In genomic region chr6:26251354-26252081, GRCh38 we compare ENCODE assay signal across 8 cellular contexts.
A peak's percentile ranks its signal among the peaks of the same experiment; 100 is the strongest.
DNase-seq lines count a peak whose midpoint lies in the region; ATAC-seq and TF ChIP-seq lines count a peak whose summit lies in the region.

No MANE protein-coding gene starts in this region.

- peak; percentile 98 for DNase-seq in NCI-H2227 treated with DMSO at 0.1 percent for 48 hours (lab: John Stamatoyannopoulos, UW)
- peak; percentile 94 for DNase-seq in activated CD4-positive, alpha-beta T cell treated with anti-CD3 and anti-CD28 coated beads, Interleukin-2, amount 10 ng/mL, durations not matched to agents 24 days and 14 days
- DNase-seq in effector CD4-positive, alpha-beta T cell, result peak; percentile 36
- DNase-seq in lung (ENCODE audit: low spot score), result no peak
- peak; percentile 72 for DNase-seq in stimulated activated naive B cell treated with anti-CD40 and anti-IgM and Interleukin-4, amounts not matched to agents 10 μg/mL and 1 μg/mL and 100 μg/mL, for 72 hours

- H3K36me3 ChIP-seq in lung (ENCODE audit: control insufficient read depth in 2 of 2, insufficient read depth in 2 of 2, low read length in 2 of 2), result no peaks in the 10 kb centered on the region

- H3K9me3 Mint-ChIP-seq in activated CD4-positive, alpha-beta T cell treated with anti-CD3 and anti-CD28 coated beads, Interleukin-2, amount 10 ng/mL, durations not matched to agents 24 days and 14 days, result no peaks in the 10 kb centered on the region
- H3K9me3 Mint-ChIP-seq in stimulated activated naive B cell treated with anti-CD40 and anti-IgM and Interleukin-4, amounts not matched to agents 10 μg/mL and 1 μg/mL and 100 μg/mL, for 72 hours, result peaks cover 0 to 2% of the 10 kb centered on the region in 2 donors

- ATAC-seq in GM18511 (IDR thresholded peaks at IDR 0.05; ENCODE audit: unreplicated experiment) (peak; percentile 53), HG03025 (IDR thresholded peaks at IDR 0.05; ENCODE audit: low FRiP score, unreplicated experiment) (peak; percentile 38), lung (ENCODE audit: insufficient read depth, low FRiP score) (peak; percentile 64), GM21360 (IDR thresholded peaks at IDR 0.05; ENCODE audit: unreplicated experiment) (no peak)
- ATAC-seq in stimulated activated naive B cell treated with anti-CD40 and anti-IgM and Interleukin-4, amounts not matched to agents 10 μg/mL and 1 μg/mL and 100 μg/mL, for 72 hours (replicated peaks), result peak; percentile 55 to 62

- peaks cover 0 to 3% of the 10 kb centered on the region in 2 donors for H3K4me1 ChIP-seq in lung (ENCODE audit: control insufficient read depth in 2 of 2, insufficient read depth in 2 of 2, low read length in 2 of 2)

- intact Hi-C loops in activated CD4-positive, alpha-beta T cell treated with anti-CD3 and anti-CD28 coated beads, Interleukin-2, amount 10 ng/mL, durations not matched to agents 24 days and 14 days (cut with micrococcal nuclease), result loop anchor here (1.0 to 2.0 kb wide), 3 partner anchors 21 to 47 kb away; a partner anchor contains a TSS

- H3K36me3 Mint-ChIP-seq in activated CD4-positive, alpha-beta T cell treated with anti-CD3 and anti-CD28 coated beads, Interleukin-2, amount 10 ng/mL, durations not matched to agents 24 days and 14 days (ENCODE audit: low read depth), result peaks cover 3% of the 10 kb centered on the region
- peaks cover 3 to 13% of the 10 kb centered on the region in 2 donors for H3K36me3 Mint-ChIP-seq in stimulated activated naive B cell treated with anti-CD40 and anti-IgM and Interleukin-4, amounts not matched to agents 10 μg/mL and 1 μg/mL and 100 μg/mL, for 72 hours

- peaks cover 0 to 6% of the 10 kb centered on the region in 2 donors for H3K9me3 ChIP-seq in lung (ENCODE audit: control insufficient read depth in 2 of 2, insufficient read depth in 1 of 2, low read length in 1 of 2)

- peak overlapping the region; percentile 95 for H3K27ac Mint-ChIP-seq in activated CD4-positive, alpha-beta T cell treated with anti-CD3 and anti-CD28 coated beads, Interleukin-2, amount 10 ng/mL, durations not matched to agents 24 days and 14 days
- peak overlapping the region; percentile 91 for H3K27ac Mint-ChIP-seq in stimulated activated naive B cell treated with anti-CD40 and anti-IgM and Interleukin-4, amounts not matched to agents 10 μg/mL and 1 μg/mL and 100 μg/mL, for 72 hours

- TF ChIP-seq CTCF in lung (IDR thresholded peaks at IDR 0.05; ENCODE audit: control extremely low read depth, extremely low read depth), result no peak

- peaks cover 36% of the 10 kb centered on the region for H3K4me1 Mint-ChIP-seq in activated CD4-positive, alpha-beta T cell treated with anti-CD3 and anti-CD28 coated beads, Interleukin-2, amount 10 ng/mL, durations not matched to agents 24 days and 14 days
- H3K4me1 Mint-ChIP-seq in stimulated activated naive B cell treated with anti-CD40 and anti-IgM and Interleukin-4, amounts not matched to agents 10 μg/mL and 1 μg/mL and 100 μg/mL, for 72 hours, result peaks cover 17 to 50% of the 10 kb centered on the region in 2 donors

- peak overlapping the region; percentile 38 for H3K4me3 ChIP-seq in lung

- no peaks in the 10 kb centered on the region for H3K27me3 Mint-ChIP-seq in activated CD4-positive, alpha-beta T cell treated with anti-CD3 and anti-CD28 coated beads, Interleukin-2, amount 10 ng/mL, durations not matched to agents 24 days and 14 days
- no peaks in the 10 kb centered on the region for H3K27me3 Mint-ChIP-seq in stimulated activated naive B cell treated with anti-CD40 and anti-IgM and Interleukin-4, amounts not matched to agents 10 μg/mL and 1 μg/mL and 100 μg/mL, for 72 hours

- H3K27me3 ChIP-seq in lung (ENCODE audit: control insufficient read depth, insufficient read depth), result no peaks in the 10 kb centered on the region

- 0 to 2% methylated on average over 32 of the region's 32 CpGs for WGBS in lung, 2 donors

- peak overlapping the region; percentile 95 for H3K4me3 Mint-ChIP-seq in activated CD4-positive, alpha-beta T cell treated with anti-CD3 and anti-CD28 coated beads, Interleukin-2, amount 10 ng/mL, durations not matched to agents 24 days and 14 days
- H3K4me3 Mint-ChIP-seq in stimulated activated naive B cell treated with anti-CD40 and anti-IgM and Interleukin-4, amounts not matched to agents 10 μg/mL and 1 μg/mL and 100 μg/mL, for 72 hours, result peak overlapping the region; percentile 93 to 94

- peak overlapping the region; percentile 26 to 79 for H3K27ac ChIP-seq in lung (ENCODE audit: low read depth in 1 of 2, low read length in 1 of 2)
